Comparison of ENCODE assay signal across 1 cellular context in genomic region chr6:26520088-26520839, GRCh38.
TF ChIP-seq lines count a peak whose summit lies in the region.

No MANE protein-coding gene starts in this region.

TF ChIP-seq in K562, 482 proteins besides CTCF, POLR2A, EP300 and RAD21 (continued from another document and continues in another):
- TF ChIP-seq RNF219 (CRISPR knock-in tag; IDR thresholded peaks at IDR 0.05) (peak; percentile 77; the same call in 1 of the 2 replicates), ZNF644 (tag; IDR thresholded peaks at IDR 0.05; ENCODE audit: low read depth) (peak; percentile 90), KLF1 (tag; IDR thresholded peaks at IDR 0.05) (no peak), ZNF780A (CRISPR knock-in tag; IDR thresholded peaks at IDR 0.05) (no peak), ZNF24 (IDR thresholded peaks at IDR 0.05) (peak; percentile 50; the same call in 1 of the 2 replicates), ZNF507 (tag; conservative IDR thresholded peaks at IDR 0.05) (no peak), MYNN (IDR thresholded peaks at IDR 0.05) (no peak), MYNN (CRISPR knock-in tag; IDR thresholded peaks at IDR 0.05) (no peak), EHMT2 (IDR thresholded peaks at IDR 0.05) (peak; percentile 17; the same call in 1 of the 2 replicates), CHD1 (IDR thresholded peaks at IDR 0.05; ENCODE audit: low read length) (no peak), EP400 (IDR thresholded peaks at IDR 0.05) (peak; percentile 93), SRSF3 (IDR thresholded peaks at IDR 0.05; ENCODE audit: insufficient read depth, low read length) (no peak), ETV1 (tag; conservative IDR thresholded peaks at IDR 0.05; ENCODE audit: low read depth) (peak; percentile 79), NKRF (IDR thresholded peaks at IDR 0.05; ENCODE audit: borderline replicate concordance) (peak; percentile 83; the same call in 1 of the 2 replicates), ZNF184 (CRISPR knock-in tag; IDR thresholded peaks at IDR 0.05) (no peak), ZNF395 (CRISPR knock-in tag; IDR thresholded peaks at IDR 0.05) (peak; percentile 99), E2F1 (CRISPR knock-in tag; IDR thresholded peaks at IDR 0.05) (0 out of 2 replicates have a peak, but pooled peaks have one; percentile 72), BACH1 (tag; IDR thresholded peaks at IDR 0.05) (peak; percentile 88), KHSRP (IDR thresholded peaks at IDR 0.05) (no peak), TEAD1 (CRISPR knock-in tag; IDR thresholded peaks at IDR 0.05) (peak; percentile 53 to 92; a peak in 2 of 4 replicates), ZBTB2 (IDR thresholded peaks at IDR 0.05) (no peak), ZBTB43 (CRISPR knock-in tag; IDR thresholded peaks at IDR 0.05) (no peak), SRSF9 (IDR thresholded peaks at IDR 0.05; ENCODE audit: borderline replicate concordance, low read depth, low read length) (no peak), ETV5 (CRISPR knock-in tag; IDR thresholded peaks at IDR 0.05; ENCODE audit: low read depth) (no peak; the same call in 1 of the 2 replicates), KDM5B (IDR thresholded peaks at IDR 0.05; ENCODE audit: insufficient replicate concordance, low read depth, low read length) (peak; percentile 38), NFIC (IDR thresholded peaks at IDR 0.05) (0 out of 2 replicates have a peak, but pooled peaks have one; percentile 11), ZNF586 (CRISPR knock-in tag; conservative IDR thresholded peaks at IDR 0.05) (peak; percentile 83; the same call in 1 of the 2 replicates), TBL1XR1 (IDR thresholded peaks at IDR 0.05; ENCODE audit: low read length in 2 of 2) (peak in 1 of 2 experiments; percentile 63; a peak in 2 of 4 replicates), IRF9 (tag; IDR thresholded peaks at IDR 0.05) (peak; percentile 78), CBX3 (IDR thresholded peaks at IDR 0.05; ENCODE audit: borderline replicate concordance in 1 of 2, low read length in 2 of 2) (peak in 1 of 2 experiments; percentile 79; a peak in 2 of 3 replicates), PBX2 (CRISPR knock-in tag; IDR thresholded peaks at IDR 0.05; ENCODE audit: low read depth) (no peak), PBX2 (tag; conservative IDR thresholded peaks at IDR 0.05; ENCODE audit: low read depth) (peak; percentile 47), GATA2 (CRISPR knock-in tag; IDR thresholded peaks at IDR 0.05) (no peak), HMBOX1 (IDR thresholded peaks at IDR 0.05) (0 out of 2 replicates have a peak, but pooled peaks have one; percentile 47), U2AF1 (optimal IDR thresholded peaks at IDR 0.05; ENCODE audit: low read depth, low read length) (no peak), DIDO1 (tag; IDR thresholded peaks at IDR 0.05; ENCODE audit: low read depth) (0 out of 2 replicates have a peak, but pooled peaks have one; percentile 36), ZEB2 (IDR thresholded peaks at IDR 0.05) (peak; percentile 38; the same call in 1 of the 2 replicates), THAP7 (CRISPR knock-in tag; IDR thresholded peaks at IDR 0.05) (no peak), FOXM1 (IDR thresholded peaks at IDR 0.05; ENCODE audit: low read depth) (no peak), FOXM1 (CRISPR knock-in tag; IDR thresholded peaks at IDR 0.05; ENCODE audit: low read depth) (no peak), ZNF589 (CRISPR knock-in tag; IDR thresholded peaks at IDR 0.05; ENCODE audit: low read depth) (peak; percentile 92), ARHGAP35 (IDR thresholded peaks at IDR 0.05; ENCODE audit: partially characterized antibody) (no peak), ZNF668 (CRISPR knock-in tag; IDR thresholded peaks at IDR 0.05) (peak; percentile 93), CXXC5 (CRISPR knock-in tag; IDR thresholded peaks at IDR 0.05) (peak; percentile 92), CC2D1A (IDR thresholded peaks at IDR 0.05) (no peak), BCL6 (CRISPR knock-in tag; IDR thresholded peaks at IDR 0.05) (peak; percentile 45; the same call in 1 of the 2 replicates), ATF1 (CRISPR knock-in tag; IDR thresholded peaks at IDR 0.05) (no peak), ATF1 (tag; IDR thresholded peaks at IDR 0.05) (peak; percentile 37; the same call in 1 of the 2 replicates), SP2 (IDR thresholded peaks at IDR 0.05; ENCODE audit: extremely low read depth, low read depth, low read length, poor library complexity, severe bottlenecking) (no peak), ADNP (tag; IDR thresholded peaks at IDR 0.05) (no peak), ZNF253 (CRISPR knock-in tag; conservative IDR thresholded peaks at IDR 0.05) (peak; percentile 51; the same call in 1 of the 2 replicates), ZNF766 (CRISPR knock-in tag; conservative IDR thresholded peaks at IDR 0.05) (peak; percentile 93), ZNF830 (CRISPR knock-in tag; IDR thresholded peaks at IDR 0.05) (peak; percentile 88; the same call in 1 of the 2 replicates)
